ENCODE assay signal across 1 cellular context in the genomic region with DNA sequence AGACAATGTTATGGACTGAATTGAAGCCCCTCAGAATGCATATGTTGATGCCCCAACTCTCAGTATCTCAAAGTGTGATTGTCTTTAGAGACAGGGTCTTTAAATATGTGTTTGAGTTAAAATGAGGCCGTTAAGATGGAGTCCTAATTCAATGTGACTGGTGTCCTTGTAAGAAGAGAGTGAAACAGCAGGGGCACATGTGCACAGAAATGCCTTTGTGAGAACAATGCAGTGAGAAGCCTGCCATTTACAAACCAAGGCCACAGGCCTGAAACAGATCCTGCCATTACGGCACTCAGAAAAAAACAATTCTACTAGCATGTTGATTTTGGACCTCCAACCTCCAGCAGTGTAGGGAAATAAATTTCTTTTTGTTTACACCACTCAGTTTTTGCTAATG.
TF ChIP-seq lines count a peak whose summit lies in the region.

No MANE protein-coding gene starts in this region.

TF ChIP-seq in H1, 55 proteins besides CTCF, POLR2A, EP300 and RAD21 (continued from another document):
- TF ChIP-seq, protein P1, sequence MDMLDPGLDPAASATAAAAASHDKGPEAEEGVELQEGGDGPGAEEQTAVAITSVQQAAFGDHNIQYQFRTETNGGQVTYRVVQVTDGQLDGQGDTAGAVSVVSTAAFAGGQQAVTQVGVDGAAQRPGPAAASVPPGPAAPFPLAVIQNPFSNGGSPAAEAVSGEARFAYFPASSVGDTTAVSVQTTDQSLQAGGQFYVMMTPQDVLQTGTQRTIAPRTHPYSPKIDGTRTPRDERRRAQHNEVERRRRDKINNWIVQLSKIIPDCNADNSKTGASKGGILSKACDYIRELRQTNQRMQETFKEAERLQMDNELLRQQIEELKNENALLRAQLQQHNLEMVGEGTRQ (IDR thresholded peaks at IDR 0.05; ENCODE audit: low read length) = no peak
- no peak for TF ChIP-seq GTF2F1 (IDR thresholded peaks at IDR 0.05; ENCODE audit: borderline replicate concordance, low read depth, low read length)
- no peak for TF ChIP-seq ASH2L (IDR thresholded peaks at IDR 0.05; ENCODE audit: low read length)
- TF ChIP-seq, protein P2, sequence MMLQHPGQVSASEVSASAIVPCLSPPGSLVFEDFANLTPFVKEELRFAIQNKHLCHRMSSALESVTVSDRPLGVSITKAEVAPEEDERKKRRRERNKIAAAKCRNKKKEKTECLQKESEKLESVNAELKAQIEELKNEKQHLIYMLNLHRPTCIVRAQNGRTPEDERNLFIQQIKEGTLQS (IDR thresholded peaks at IDR 0.05; ENCODE audit: insufficient read depth, low read depth, low read length) = no peak
- no peak for TF ChIP-seq SRF (IDR thresholded peaks at IDR 0.05; ENCODE audit: low read depth, low read length)
- no peak for TF ChIP-seq PHF8 (conservative IDR thresholded peaks at IDR 0.05; ENCODE audit: low read depth, low read length)
- TF ChIP-seq, protein P3, sequence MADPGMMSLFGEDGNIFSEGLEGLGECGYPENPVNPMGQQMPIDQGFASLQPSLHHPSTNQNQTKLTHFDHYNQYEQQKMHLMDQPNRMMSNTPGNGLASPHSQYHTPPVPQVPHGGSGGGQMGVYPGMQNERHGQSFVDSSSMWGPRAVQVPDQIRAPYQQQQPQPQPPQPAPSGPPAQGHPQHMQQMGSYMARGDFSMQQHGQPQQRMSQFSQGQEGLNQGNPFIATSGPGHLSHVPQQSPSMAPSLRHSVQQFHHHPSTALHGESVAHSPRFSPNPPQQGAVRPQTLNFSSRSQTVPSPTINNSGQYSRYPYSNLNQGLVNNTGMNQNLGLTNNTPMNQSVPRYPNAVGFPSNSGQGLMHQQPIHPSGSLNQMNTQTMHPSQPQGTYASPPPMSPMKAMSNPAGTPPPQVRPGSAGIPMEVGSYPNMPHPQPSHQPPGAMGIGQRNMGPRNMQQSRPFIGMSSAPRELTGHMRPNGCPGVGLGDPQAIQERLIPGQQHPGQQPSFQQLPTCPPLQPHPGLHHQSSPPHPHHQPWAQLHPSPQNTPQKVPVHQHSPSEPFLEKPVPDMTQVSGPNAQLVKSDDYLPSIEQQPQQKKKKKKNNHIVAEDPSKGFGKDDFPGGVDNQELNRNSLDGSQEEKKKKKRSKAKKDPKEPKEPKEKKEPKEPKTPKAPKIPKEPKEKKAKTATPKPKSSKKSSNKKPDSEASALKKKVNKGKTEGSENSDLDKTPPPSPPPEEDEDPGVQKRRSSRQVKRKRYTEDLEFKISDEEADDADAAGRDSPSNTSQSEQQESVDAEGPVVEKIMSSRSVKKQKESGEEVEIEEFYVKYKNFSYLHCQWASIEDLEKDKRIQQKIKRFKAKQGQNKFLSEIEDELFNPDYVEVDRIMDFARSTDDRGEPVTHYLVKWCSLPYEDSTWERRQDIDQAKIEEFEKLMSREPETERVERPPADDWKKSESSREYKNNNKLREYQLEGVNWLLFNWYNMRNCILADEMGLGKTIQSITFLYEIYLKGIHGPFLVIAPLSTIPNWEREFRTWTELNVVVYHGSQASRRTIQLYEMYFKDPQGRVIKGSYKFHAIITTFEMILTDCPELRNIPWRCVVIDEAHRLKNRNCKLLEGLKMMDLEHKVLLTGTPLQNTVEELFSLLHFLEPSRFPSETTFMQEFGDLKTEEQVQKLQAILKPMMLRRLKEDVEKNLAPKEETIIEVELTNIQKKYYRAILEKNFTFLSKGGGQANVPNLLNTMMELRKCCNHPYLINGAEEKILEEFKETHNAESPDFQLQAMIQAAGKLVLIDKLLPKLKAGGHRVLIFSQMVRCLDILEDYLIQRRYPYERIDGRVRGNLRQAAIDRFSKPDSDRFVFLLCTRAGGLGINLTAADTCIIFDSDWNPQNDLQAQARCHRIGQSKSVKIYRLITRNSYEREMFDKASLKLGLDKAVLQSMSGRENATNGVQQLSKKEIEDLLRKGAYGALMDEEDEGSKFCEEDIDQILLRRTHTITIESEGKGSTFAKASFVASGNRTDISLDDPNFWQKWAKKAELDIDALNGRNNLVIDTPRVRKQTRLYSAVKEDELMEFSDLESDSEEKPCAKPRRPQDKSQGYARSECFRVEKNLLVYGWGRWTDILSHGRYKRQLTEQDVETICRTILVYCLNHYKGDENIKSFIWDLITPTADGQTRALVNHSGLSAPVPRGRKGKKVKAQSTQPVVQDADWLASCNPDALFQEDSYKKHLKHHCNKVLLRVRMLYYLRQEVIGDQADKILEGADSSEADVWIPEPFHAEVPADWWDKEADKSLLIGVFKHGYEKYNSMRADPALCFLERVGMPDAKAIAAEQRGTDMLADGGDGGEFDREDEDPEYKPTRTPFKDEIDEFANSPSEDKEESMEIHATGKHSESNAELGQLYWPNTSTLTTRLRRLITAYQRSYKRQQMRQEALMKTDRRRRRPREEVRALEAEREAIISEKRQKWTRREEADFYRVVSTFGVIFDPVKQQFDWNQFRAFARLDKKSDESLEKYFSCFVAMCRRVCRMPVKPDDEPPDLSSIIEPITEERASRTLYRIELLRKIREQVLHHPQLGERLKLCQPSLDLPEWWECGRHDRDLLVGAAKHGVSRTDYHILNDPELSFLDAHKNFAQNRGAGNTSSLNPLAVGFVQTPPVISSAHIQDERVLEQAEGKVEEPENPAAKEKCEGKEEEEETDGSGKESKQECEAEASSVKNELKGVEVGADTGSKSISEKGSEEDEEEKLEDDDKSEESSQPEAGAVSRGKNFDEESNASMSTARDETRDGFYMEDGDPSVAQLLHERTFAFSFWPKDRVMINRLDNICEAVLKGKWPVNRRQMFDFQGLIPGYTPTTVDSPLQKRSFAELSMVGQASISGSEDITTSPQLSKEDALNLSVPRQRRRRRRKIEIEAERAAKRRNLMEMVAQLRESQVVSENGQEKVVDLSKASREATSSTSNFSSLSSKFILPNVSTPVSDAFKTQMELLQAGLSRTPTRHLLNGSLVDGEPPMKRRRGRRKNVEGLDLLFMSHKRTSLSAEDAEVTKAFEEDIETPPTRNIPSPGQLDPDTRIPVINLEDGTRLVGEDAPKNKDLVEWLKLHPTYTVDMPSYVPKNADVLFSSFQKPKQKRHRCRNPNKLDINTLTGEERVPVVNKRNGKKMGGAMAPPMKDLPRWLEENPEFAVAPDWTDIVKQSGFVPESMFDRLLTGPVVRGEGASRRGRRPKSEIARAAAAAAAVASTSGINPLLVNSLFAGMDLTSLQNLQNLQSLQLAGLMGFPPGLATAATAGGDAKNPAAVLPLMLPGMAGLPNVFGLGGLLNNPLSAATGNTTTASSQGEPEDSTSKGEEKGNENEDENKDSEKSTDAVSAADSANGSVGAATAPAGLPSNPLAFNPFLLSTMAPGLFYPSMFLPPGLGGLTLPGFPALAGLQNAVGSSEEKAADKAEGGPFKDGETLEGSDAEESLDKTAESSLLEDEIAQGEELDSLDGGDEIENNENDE (IDR thresholded peaks at IDR 0.05; ENCODE audit: insufficient replicate concordance, low read length) = no peak
- no peak for TF ChIP-seq TBP (IDR thresholded peaks at IDR 0.05; ENCODE audit: low read depth, low read length)
- TF ChIP-seq SP1 (IDR thresholded peaks at IDR 0.05; ENCODE audit: low read depth, low read length) = no peak
- TF ChIP-seq SIN3A (conservative IDR thresholded peaks at IDR 0.05 in 1 of 2, IDR thresholded peaks at IDR 0.05 in 1 of 2; ENCODE audit: low read depth in 1 of 2, low read length in 2 of 2) = no peak
- TF ChIP-seq CREB1 (IDR thresholded peaks at IDR 0.05) = no peak
- no peak for TF ChIP-seq ZNF274 (IDR thresholded peaks at IDR 0.05; ENCODE audit: borderline replicate concordance, extremely low read depth, low read length)
- TF ChIP-seq POLR2AphosphoS5 (IDR thresholded peaks at IDR 0.05; ENCODE audit: low read depth, low read length) = no peak
- TF ChIP-seq BRCA1 (IDR thresholded peaks at IDR 0.05; ENCODE audit: low read depth, low read length) = no peak
